Comparison of ENCODE assay signal across 8 cellular contexts in genomic region chr17:22600904-22601303, GRCh38.
DNase-seq lines count a peak whose midpoint lies in the region; ATAC-seq, FAIRE-seq and TF ChIP-seq lines count a peak whose summit lies in the region.
"Not testable (repeated sequence)": the region's sequence is repeated elsewhere in the genome, so short reads cannot be mapped to it uniquely, and the experiment has no call there.

No MANE protein-coding gene starts in this region.

- H3K79me2 ChIP-seq in KMS-11 (ENCODE audit: insufficient read depth, low read depth); OCI-LY1 (ENCODE audit: insufficient read depth, low read length); HepG2 (ENCODE audit: insufficient read depth, low read length): not testable (repeated sequence)

- not testable (repeated sequence) for H4K20me1 ChIP-seq in KMS-11 (ENCODE audit: insufficient read depth); OCI-LY1 (ENCODE audit: insufficient read depth, low read length); HepG2 (ENCODE audit: insufficient read depth, low read length)

- not testable (repeated sequence) for H3K27me3 ChIP-seq in KMS-11 (ENCODE audit: insufficient read depth, low read depth); OCI-LY1 (ENCODE audit: insufficient read depth, low read length); HepG2 (ENCODE audit: control insufficient read depth in 1 of 2, insufficient read depth in 2 of 2, low read length in 2 of 2)

- TF ChIP-seq POLR2A in A549 (IDR thresholded peaks at IDR 0.05; ENCODE audit: low read length); erythroblast (IDR thresholded peaks at IDR 0.05; ENCODE audit: low read length); HepG2 (IDR thresholded peaks at IDR 0.05; ENCODE audit: insufficient read depth in 1 of 2, low read depth in 2 of 2, low read length in 2 of 2): not testable (repeated sequence)

- TF ChIP-seq EP300 in A549 (IDR thresholded peaks at IDR 0.05); HepG2 (IDR thresholded peaks at IDR 0.05; ENCODE audit: low read depth in 2 of 2, low read length in 2 of 2); HepG2 (CRISPR knock-in tag; IDR thresholded peaks at IDR 0.05; ENCODE audit: borderline replicate concordance): not testable (repeated sequence)

- H3K36me3 ChIP-seq in KMS-11 (ENCODE audit: insufficient read depth); OCI-LY1 (ENCODE audit: insufficient read depth, low read length); HepG2 (replicated peaks in 1 of 2; ENCODE audit: control insufficient read depth in 1 of 2, insufficient read depth in 2 of 2, low read length in 2 of 2): not testable (repeated sequence)

- CTCF ChIA-PET in A549 (lab: Yijun Ruan, JAX): interaction anchor here (0.6 to 1.0 kb wide), 2 partner anchors 11 to 45 kb away, joined by 3 read pairs; no protein-coding TSS in a partner anchor
- CTCF ChIA-PET in HepG2 (lab: Yijun Ruan, JAX; ENCODE audit: low intra/inter-chr PET ratio, low total read pairs): not testable (repeated sequence)

- H3K4me2 ChIP-seq in A549; KMS-11; OCI-LY1 (ENCODE audit: low read length); HepG2 (ENCODE audit: low read depth, low read length): not testable (repeated sequence)

- WGBS in A549 (ENCODE audit: missing lambda C conversion rate): under 1% methylated on average over 2 of the region's 2 CpGs
- WGBS in HepG2 (ENCODE audit: low lambda C conversion rate): 1% methylated on average over 2 of the region's 2 CpGs

- FAIRE-seq in A549 (lab: Jason Lieb, UNC): peak; percentile 95
- FAIRE-seq in TTC549 (lab: Jason Lieb, UNC): peak; percentile 93
- FAIRE-seq in HepG2 (lab: Jason Lieb, UNC): peak; percentile 50

- H3K27ac ChIP-seq in A549; KMS-11; OCI-LY1 (ENCODE audit: low read depth, low read length, poor library complexity, severe bottlenecking); HepG2 (ENCODE audit: extremely low read length, insufficient read depth, low read length): not testable (repeated sequence)

- H3K4me1 ChIP-seq in A549; KMS-11 (ENCODE audit: low read depth, poor library complexity, severe bottlenecking); OCI-LY1 (ENCODE audit: insufficient read depth, low read length, severe bottlenecking); HepG2 (ENCODE audit: insufficient read depth, low read length): not testable (repeated sequence)

- peak; percentile 49 for TF ChIP-seq CTCF in A549 (IDR thresholded peaks at IDR 0.05)
- TF ChIP-seq CTCF in KMS-11 (conservative IDR thresholded peaks at IDR 0.05; ENCODE audit: low read depth, low read length): peak; percentile 44; the same call in 1 of the 2 replicates
- TF ChIP-seq CTCF in OCI-LY1 (IDR thresholded peaks at IDR 0.05; ENCODE audit: low read length): peak; percentile 55; the same call in 1 of the 2 replicates
- TF ChIP-seq CTCF in HepG2 (CRISPR knock-in tag; IDR thresholded peaks at IDR 0.05): peak; percentile 27; the same call in 1 of the 2 replicates

- not testable (repeated sequence) for H3K4me3 ChIP-seq in A549; KMS-11 (IDR thresholded peaks at IDR 0.05; ENCODE audit: insufficient read depth, low read depth, low read length); OCI-LY1 (ENCODE audit: low read depth, low read length, poor library complexity, severe bottlenecking); HepG2 (replicated peaks in 1 of 3; ENCODE audit: insufficient read depth in 1 of 3, low read depth in 2 of 3, low read length in 3 of 3)

- intact Hi-C loops in HepG2 (cut with micrococcal nuclease; ENCODE audit: unreplicated experiment): not testable (repeated sequence)

- H2AFZ ChIP-seq in KMS-11 (ENCODE audit: low read depth); OCI-LY1 (ENCODE audit: low read length); HepG2 (ENCODE audit: low read length): not testable (repeated sequence)

- H3F3A ChIP-seq in OCI-LY1 (ENCODE audit: insufficient read depth, low read length): not testable (repeated sequence)

- in situ Hi-C loops in G401 (cut with HindIII; ENCODE audit: low sequenced_read_pairs); HepG2 (cut with HindIII; ENCODE audit: extremely low pct_ligation_motif_present, low pct_unique_long_range_greater_than_20kb): not testable (repeated sequence)

- peak; percentile 13 to 51; a peak in 3 of 6 replicates for ATAC-seq in A549
- ATAC-seq in HepG2: not testable (repeated sequence)

- DNase-seq in A549 (ENCODE audit: low read depth in 1 of 2, low spot score in 1 of 2) (peak in 1 of 2 experiments; percentile 59), G401 (ENCODE audit: low spot score) (peak; percentile 46), NCI-H1930 (lab: John Stamatoyannopoulos, UW) (peak; percentile 19 to 58), erythroblast (lab: John Stamatoyannopoulos, UW) (peak; percentile 1 to 32), HepG2 (ENCODE audit: low spot score) (peak; percentile 35)

- H3K9me3 ChIP-seq in A549; OCI-LY1 (ENCODE audit: low read length); HepG2 (ENCODE audit: low read length): not testable (repeated sequence)

- H3K9me2 ChIP-seq in OCI-LY1 (ENCODE audit: low read depth, low read length): not testable (repeated sequence)

- BruUV-seq in HepG2 (replicated peaks; lab: Mats Ljungman, UMichigan): not testable (repeated sequence)

- peak; percentile 54 to 59; a peak in 4 of 5 replicates for TF ChIP-seq RAD21 in A549 (conservative IDR thresholded peaks at IDR 0.05 in 1 of 2, IDR thresholded peaks at IDR 0.05 in 1 of 2)
- TF ChIP-seq RAD21 in HepG2 (CRISPR knock-in tag; IDR thresholded peaks at IDR 0.05): not testable (repeated sequence)

- POLR2A ChIA-PET in A549 (lab: Yijun Ruan, JAX); HepG2 (lab: Yijun Ruan, JAX): not testable (repeated sequence)

- H3K9ac ChIP-seq in KMS-11; OCI-LY1 (ENCODE audit: low read length); HepG2 (ENCODE audit: insufficient read depth, low read depth, low read length): not testable (repeated sequence)

TF ChIP-seq in A549, 52 proteins besides CTCF, POLR2A, EP300 and RAD21:
- peak; percentile 49; the same call in 2 of the 3 replicates for TF ChIP-seq SMC3 (IDR thresholded peaks at IDR 0.05)

TF ChIP-seq in HepG2, 621 proteins besides CTCF, POLR2A, EP300 and RAD21:
- peak; percentile 28; the same call in 1 of the 2 replicates for TF ChIP-seq STAG1 (CRISPR knock-in tag; IDR thresholded peaks at IDR 0.05)
